In the genomic region with DNA sequence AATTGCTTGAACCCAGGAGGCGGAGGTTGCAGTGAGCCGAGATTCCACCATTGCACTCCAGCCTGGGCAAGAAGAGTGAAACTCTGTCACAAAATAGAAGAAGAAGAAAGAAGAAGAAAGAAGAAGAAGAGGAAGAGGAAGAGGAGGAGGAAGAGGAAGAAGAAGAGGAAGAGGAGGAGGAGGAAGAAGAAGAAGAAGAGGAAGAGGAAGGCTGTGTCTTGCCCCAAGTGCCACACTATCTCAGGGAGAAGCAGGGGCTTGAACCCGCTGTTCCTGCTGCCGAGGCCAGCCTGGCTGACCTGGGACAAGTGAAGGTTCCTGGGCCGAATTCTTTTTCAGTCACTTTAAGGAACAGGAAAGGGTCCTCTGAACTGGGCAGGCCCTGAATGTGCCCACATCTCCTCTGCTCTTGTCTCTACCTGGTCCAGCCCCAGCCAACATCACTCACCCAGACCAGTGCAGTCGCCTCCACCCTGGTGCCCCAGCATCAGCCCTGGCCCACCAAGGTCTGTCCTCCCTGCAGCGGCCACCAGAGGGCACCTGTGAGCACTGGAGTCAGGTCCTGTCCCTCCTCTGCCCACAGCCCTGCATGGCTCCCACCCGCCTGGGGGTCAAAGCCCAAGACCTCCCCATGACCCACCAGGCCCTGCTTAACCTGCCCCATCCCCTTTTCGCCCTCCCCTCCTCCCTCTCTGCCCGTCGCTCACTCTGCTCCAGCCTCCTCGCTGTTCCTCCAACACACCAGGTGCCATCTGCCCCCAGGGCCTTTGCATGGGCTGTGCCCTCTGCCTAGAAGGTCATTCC, we compare ENCODE assay signal across 9 cellular contexts. TPM values are rescaled to one million over a fixed set of nuclear protein-coding genes. Genes with fewer than 3 reads are reported as not detected.
DNase-seq lines count a peak whose midpoint lies in the region; ATAC-seq and TF ChIP-seq lines count a peak whose summit lies in the region.
"Had no signal": no experiment of that assay in that cellular context is flagged by ENCODE, and none has a peak within 500 bp of the region (broad histone marks: within the 10 kb centered on the region; RNA-seq: fewer than 3 reads in every experiment).

No MANE protein-coding gene starts in this region.

- DNase-seq in CD4-positive, alpha-beta memory T cell, result peak; percentile 74 to 84 (median 77)
- DNase-seq in RWPE2 (ENCODE audit: low spot score), result no peak
- peak; percentile 82 for DNase-seq in activated T-helper 9 cell treated with anti-CD3 and anti-CD28 coated beads, Interleukin-2, amount 50 U/mL, for 16 hours (ENCODE audit: low read depth)
- DNase-seq in foreskin fibroblast, result peak; percentile 38 to 73
- DNase-seq in osteocyte (ENCODE audit: extremely low spot score, unreplicated experiment), result peak; percentile 95
- DNase-seq in tibial nerve (ENCODE audit: low spot score in 2 of 2), result peak; percentile 75 to 91

- TF ChIP-seq CTCF in RWPE2 (IDR thresholded peaks at IDR 0.05; ENCODE audit: poor library complexity, severe bottlenecking), result peak; percentile 74
- TF ChIP-seq CTCF in foreskin fibroblast (IDR thresholded peaks at IDR 0.05; ENCODE audit: low read depth, low read length), result peak; percentile 84
- peak; percentile 80 for TF ChIP-seq CTCF in osteocyte (IDR thresholded peaks at IDR 0.05)
- TF ChIP-seq CTCF in tibial nerve (IDR thresholded peaks at IDR 0.05), result peak; percentile 81 to 89 (median 86)

- peak overlapping the region in 2 of 8 donors; percentile 3 to 20 for H3K4me3 Mint-ChIP-seq in CD4-positive, alpha-beta memory T cell
- peak overlapping the region; percentile 32 for H3K4me3 Mint-ChIP-seq in osteocyte (ENCODE audit: unreplicated experiment)

- peak; percentile 46 for ATAC-seq in HG02642 (IDR thresholded peaks at IDR 0.05; ENCODE audit: poor library complexity, unreplicated experiment)
- 0 out of 3 replicates have a peak, but pooled peaks have one; percentile 8 for ATAC-seq in RWPE2 (ENCODE audit: low read depth)
- ATAC-seq in GM19035 (IDR thresholded peaks at IDR 0.05; ENCODE audit: unreplicated experiment), result no peak

- no peak overlapping the region for H3K4me3 ChIP-seq in CD4-positive, alpha-beta memory T cell (ENCODE audit: low read length in 2 of 2)
- H3K4me3 ChIP-seq in RWPE2 (ENCODE audit: severe bottlenecking), result no peak overlapping the region
- no peak overlapping the region for H3K4me3 ChIP-seq in foreskin fibroblast (ENCODE audit: low read depth in 1 of 2, low read length in 2 of 2)
- H3K4me3 ChIP-seq in tibial nerve, result no peak overlapping the region
- H3K4me3 ChIP-seq: SK-N-MC had no signal

- peaks cover 0 to 1% (median 0%) of the 10 kb centered on the region in 8 donors for H3K9me3 Mint-ChIP-seq in CD4-positive, alpha-beta memory T cell
- H3K9me3 Mint-ChIP-seq in osteocyte (ENCODE audit: unreplicated experiment), result no peaks in the 10 kb centered on the region

- no peaks in the 10 kb centered on the region for H3K27me3 Mint-ChIP-seq in CD4-positive, alpha-beta memory T cell
- no peaks in the 10 kb centered on the region for H3K27me3 Mint-ChIP-seq in osteocyte (ENCODE audit: unreplicated experiment)

- intact Hi-C loops in CD4-positive, alpha-beta memory T cell (cut with micrococcal nuclease), result loop anchor here (1.0 kb wide), 2 partner anchors 20 to 100 kb away; a partner anchor contains a TSS

- H3K4me1 Mint-ChIP-seq in CD4-positive, alpha-beta memory T cell, result peaks cover 12 to 25% (median 14%) of the 10 kb centered on the region in 4 donors
- peaks cover 30% of the 10 kb centered on the region for H3K4me1 Mint-ChIP-seq in osteocyte (ENCODE audit: unreplicated experiment)

- no peak for TF ChIP-seq POLR2A in tibial nerve (IDR thresholded peaks at IDR 0.05)

- H3K27me3 ChIP-seq in CD4-positive, alpha-beta memory T cell (ENCODE audit: insufficient read depth, low read length), result no peaks in the 10 kb centered on the region
- H3K27me3 ChIP-seq in RWPE2 (ENCODE audit: insufficient read depth, poor library complexity, severe bottlenecking), result no peaks in the 10 kb centered on the region
- H3K27me3 ChIP-seq in tibial nerve, result no peaks in the 10 kb centered on the region

- peaks cover 1% of the 10 kb centered on the region for H3K36me3 ChIP-seq in CD4-positive, alpha-beta memory T cell (ENCODE audit: insufficient read depth, low read length)
- H3K36me3 ChIP-seq in RWPE2 (ENCODE audit: low read depth) (peaks cover 8% of the 10 kb centered on the region), tibial nerve (peaks cover 0 to 6% (median 0%) of the 10 kb centered on the region in 3 donors)

- POLR2A ChIA-PET in CD4-positive, alpha-beta memory T cell (lab: Charles Lee; ENCODE audit: partially characterized antibody), result interaction anchor here (1.5 to 1.6 kb wide), 2 partner anchors 40 to 100 kb away, joined by 3 to 6 read pairs; no protein-coding TSS in a partner anchor

- H3K27ac Mint-ChIP-seq in CD4-positive, alpha-beta memory T cell, result peak overlapping the region in 3 of 7 donors; percentile 25 to 83 (median 57)
- peak overlapping the region; percentile 99 for H3K27ac Mint-ChIP-seq in osteocyte (ENCODE audit: unreplicated experiment)

- peaks cover 8% of the 10 kb centered on the region for H3K4me1 ChIP-seq in CD4-positive, alpha-beta memory T cell (ENCODE audit: insufficient read depth, low read length)
- H3K4me1 ChIP-seq in RWPE2 (ENCODE audit: insufficient read depth, poor library complexity, severe bottlenecking) (peaks cover 9% of the 10 kb centered on the region), tibial nerve (peaks cover 0 to 22% (median 2%) of the 10 kb centered on the region in 4 donors)

- no peaks in the 10 kb centered on the region for H3K9me3 ChIP-seq in CD4-positive, alpha-beta memory T cell (ENCODE audit: control insufficient read depth in 1 of 2, low read length in 2 of 2)
- H3K9me3 ChIP-seq in RWPE2 (ENCODE audit: severe bottlenecking) (no peaks in the 10 kb centered on the region), tibial nerve (no peaks in the 10 kb centered on the region)

- WGBS in tibial nerve, 2 donors, result 56 to 65% methylated on average over 12 of the region's 12 CpGs

- CTCF ChIA-PET in CD4-positive, alpha-beta memory T cell (lab: Charles Lee; ENCODE audit: partially characterized antibody), result interaction anchor here (0.6 to 12.3 kb wide), 14 partner anchors 15 to 222 kb away, joined by 3 to 396 read pairs (median 8); a partner anchor contains a TSS

- no peak overlapping the region for H3K27ac ChIP-seq in CD4-positive, alpha-beta memory T cell (ENCODE audit: low read depth, low read length)
- H3K27ac ChIP-seq in RWPE2 (ENCODE audit: poor library complexity, severe bottlenecking) (peak overlapping the region; percentile 98), tibial nerve (peak overlapping the region in 2 of 4 donors; percentile 21 to 61)
- H3K27ac ChIP-seq: SK-N-MC had no signal

- no peak for TF ChIP-seq EP300 in tibial nerve (IDR thresholded peaks at IDR 0.05)

- peaks cover 2 to 3% of the 10 kb centered on the region in 2 donors for H3K36me3 Mint-ChIP-seq in CD4-positive, alpha-beta memory T cell
- no peaks in the 10 kb centered on the region for H3K36me3 Mint-ChIP-seq in osteocyte (ENCODE audit: unreplicated experiment)

RNA-seq across cellular contexts. Expression of a gene that starts 20.0 kb away (rescaled TPM):
- total RNA-seq in CD4-positive, alpha-beta memory T cell, result 10 to 100 TPM; 16.0 to 17.9 TPM
- 10 to 100 TPM in 1 of 2 donors, 1 to 10 TPM in 1; 2.2 to 18.1 TPM for polyA plus RNA-seq in CD4-positive, alpha-beta memory T cell
- total RNA-seq in osteocyte, result 6.2 and 6.6 TPM in 2 replicates
- 10 to 100 TPM in 1 of 4 donors, 1 to 10 TPM in 3; 3.5 to 10.8 (median 4.7) TPM for total RNA-seq in tibial nerve

RNA-seq across cellular contexts. Expression of a gene that starts 20.0 kb away (rescaled TPM):
- 10 to 100 TPM; 16.7 TPM for total RNA-seq in CD4-positive, alpha-beta memory T cell
- polyA plus RNA-seq in CD4-positive, alpha-beta memory T cell, result 1 to 10 TPM; 1.3 to 3.1 TPM
- total RNA-seq in osteocyte (12.0 and 13.2 TPM in 2 replicates), tibial nerve (10 to 100 TPM; 12.3 to 17.1 (median 15.2) TPM)

RNA-seq across cellular contexts. Expression of a gene that starts 55.9 kb away (rescaled TPM):
- total RNA-seq in CD4-positive, alpha-beta memory T cell, result 10 to 100 TPM; 16.0 to 18.2 TPM
- polyA plus RNA-seq in CD4-positive, alpha-beta memory T cell, result 10 to 100 TPM; 30.1 to 50.1 TPM
- total RNA-seq in osteocyte, result 77.8 and 77.9 TPM in 2 replicates
- total RNA-seq in tibial nerve, result 10 to 100 TPM; 29.5 to 96.3 (median 40.5) TPM
